ENCODE assay signal across 7 cellular contexts in genomic region chr1:165355977-165356811, GRCh38. TPM values are rescaled to one million over a fixed set of nuclear protein-coding genes. Genes with fewer than 3 reads are reported as not detected.
DNase-seq lines count a peak whose midpoint lies in the region; ATAC-seq and TF ChIP-seq lines count a peak whose summit lies in the region.

TSS of gene LMX1A (minus strand) at chr1:165356715. CDS start at chr1:165355559, 1,156 bp downstream.

- no peak within 1 kb of the TSS for H4K8ac ChIP-seq in mesenchymal stem cell (ENCODE audit: low read length)

- peaks cover 11 to 39% of the 10 kb centered on the region in 2 donors for H3K27me3 ChIP-seq in esophagus (ENCODE audit: control insufficient read depth in 1 of 2, insufficient read depth in 2 of 2, low read length in 2 of 2)
- peaks cover 58 to 84% of the 10 kb centered on the region in 2 experiments for H3K27me3 ChIP-seq in mesenchymal stem cell (ENCODE audit: control insufficient read depth in 1 of 2, insufficient read depth in 1 of 2, low read length in 2 of 2)
- peaks cover 75% of the 10 kb centered on the region for H3K27me3 ChIP-seq in thymus (ENCODE audit: control insufficient read depth, insufficient read depth)

- peak within 1 kb of the TSS; percentile 49 for H3K9ac ChIP-seq in mesenchymal stem cell (ENCODE audit: low read length)

- no peak within 1 kb of the TSS for H3K27ac ChIP-seq in esophagus (ENCODE audit: low read depth in 2 of 2, low read length in 1 of 2)
- H3K27ac ChIP-seq in mesenchymal stem cell (ENCODE audit: low read length, poor library complexity, severe bottlenecking) = no peak within 1 kb of the TSS
- H3K27ac ChIP-seq in thymus (ENCODE audit: low read depth) = no peak within 1 kb of the TSS

- H2BK5ac ChIP-seq in mesenchymal stem cell (ENCODE audit: low read depth, low read length, poor library complexity, severe bottlenecking) = no peak within 1 kb of the TSS

- H3K18ac ChIP-seq in mesenchymal stem cell (ENCODE audit: low read depth in 1 of 2, low read length in 2 of 2) = no peak within 1 kb of the TSS

- peak within 1 kb of the TSS; percentile 48 for H3K4me2 ChIP-seq in mesenchymal stem cell (ENCODE audit: low read length, poor library complexity, severe bottlenecking)

- no peak for TF ChIP-seq POLR2A in erythroblast (IDR thresholded peaks at IDR 0.05; ENCODE audit: low read length)

- 2 to 4% methylated on average over 78 to 88 of the region's 88 CpGs for WGBS in esophagus, 2 donors
- WGBS in mesenchymal stem cell = 1% methylated on average over 58 of the region's 88 CpGs
- WGBS in thymus = 3% methylated on average over 88 of the region's 88 CpGs

- H3K36me3 ChIP-seq in esophagus (ENCODE audit: control insufficient read depth in 2 of 2, insufficient read depth in 2 of 2, low read length in 1 of 2) = no peaks in the 10 kb centered on the region
- H3K36me3 ChIP-seq in mesenchymal stem cell (ENCODE audit: control insufficient read depth in 1 of 2, insufficient read depth in 2 of 2, low read depth in 1 of 2, low read length in 2 of 2) = no peaks in the 10 kb centered on the region
- no peaks in the 10 kb centered on the region for H3K36me3 ChIP-seq in thymus (ENCODE audit: control insufficient read depth, insufficient read depth)

- no peak for ATAC-seq in GM19455 (IDR thresholded peaks at IDR 0.05; ENCODE audit: unreplicated experiment)

- peaks cover 0 to 14% of the 10 kb centered on the region in 2 donors for H3K9me3 ChIP-seq in esophagus (ENCODE audit: control insufficient read depth in 2 of 2, insufficient read depth in 1 of 2, low read depth in 1 of 2, low read length in 1 of 2)
- no peaks in the 10 kb centered on the region for H3K9me3 ChIP-seq in mesenchymal stem cell (ENCODE audit: control insufficient read depth, low read length)
- peaks cover 2% of the 10 kb centered on the region for H3K9me3 ChIP-seq in thymus (ENCODE audit: control insufficient read depth)

- H3K14ac ChIP-seq in mesenchymal stem cell (ENCODE audit: low read length in 2 of 2) = no peak within 1 kb of the TSS

- H2AK5ac ChIP-seq in mesenchymal stem cell (ENCODE audit: low read length, severe bottlenecking) = no peak within 1 kb of the TSS

- DNase-seq in NCI-H526 (lab: John Stamatoyannopoulos, UW) (peak; percentile 44 to 87), mesenchymal stem cell (no peak), erythroblast (lab: John Stamatoyannopoulos, UW) (no peak), NCI-H1694 treated with DMSO at 0.1 percent for 48 hours (lab: John Stamatoyannopoulos, UW) (no peak)

- H2BK15ac ChIP-seq in mesenchymal stem cell (ENCODE audit: low read depth, poor library complexity, severe bottlenecking) = no peak within 1 kb of the TSS

- H3K79me1 ChIP-seq in mesenchymal stem cell (replicated peaks; ENCODE audit: low read length, poor library complexity, severe bottlenecking) = no peaks in the 10 kb centered on the region

- H3K4ac ChIP-seq in mesenchymal stem cell (ENCODE audit: low read depth in 1 of 2, low read length in 2 of 2) = no peak within 1 kb of the TSS

- H3K4me1 ChIP-seq in esophagus (ENCODE audit: control insufficient read depth in 2 of 2, insufficient read depth in 2 of 2, low read length in 1 of 2) = peaks cover 12 to 14% of the 10 kb centered on the region in 2 donors
- peaks cover 16% of the 10 kb centered on the region for H3K4me1 ChIP-seq in mesenchymal stem cell (ENCODE audit: control insufficient read depth, insufficient read depth, low read depth, low read length)
- no peaks in the 10 kb centered on the region for H3K4me1 ChIP-seq in thymus (ENCODE audit: control insufficient read depth, insufficient read depth, low read length)

- H2BK120ac ChIP-seq in mesenchymal stem cell (ENCODE audit: low read depth, low read length) = no peak within 1 kb of the TSS

- no peak within 1 kb of the TSS for H3K23ac ChIP-seq in mesenchymal stem cell (ENCODE audit: low read length in 2 of 2)

- no peak within 1 kb of the TSS for H4K91ac ChIP-seq in mesenchymal stem cell (ENCODE audit: low read length)

- no peak within 1 kb of the TSS for H2BK12ac ChIP-seq in mesenchymal stem cell (ENCODE audit: low read length in 2 of 2)

- peak within 1 kb of the TSS; percentile 4 to 29 for H3K4me3 ChIP-seq in esophagus (ENCODE audit: low read depth in 1 of 2, low read length in 2 of 2)
- H3K4me3 ChIP-seq in mesenchymal stem cell (ENCODE audit: insufficient read depth in 1 of 2, low read depth in 1 of 2, low read length in 2 of 2) = peak within 1 kb of the TSS in 1 of 2 experiments; percentile 73
- H3K4me3 ChIP-seq in thymus (ENCODE audit: low read length) = peak within 1 kb of the TSS; percentile 7

- peak within 1 kb of the TSS; percentile 47 for H2AFZ ChIP-seq in mesenchymal stem cell (ENCODE audit: low read depth, low read length)

RNA-seq across cellular contexts. Expression of gene LMX1A, which starts in this region (rescaled TPM):
- under 1 TPM; 0.01 to 0.10 TPM for polyA plus RNA-seq in esophagus
- not detected for polyA plus RNA-seq in mesenchymal stem cell (2013, experiment 1 of 2)
- polyA plus RNA-seq in mesenchymal stem cell (2013, experiment 2 of 2) = not detected
- 0.11 TPM for polyA plus RNA-seq in thymus

Comparison
In these comparisons a context has a peak if more than half of its experiments do, and no peak if none do; other contexts are left out.
1. DNase-seq: peak in NCI-H526 (2 of 2); none in mesenchymal stem cell (single experiment), erythroblast (0 of 2) and NCI-H1694 treated with DMSO at 0.1 percent for 48 hours (single experiment).